Comparison of ENCODE assay signal across 8 cellular contexts in the genomic region with DNA sequence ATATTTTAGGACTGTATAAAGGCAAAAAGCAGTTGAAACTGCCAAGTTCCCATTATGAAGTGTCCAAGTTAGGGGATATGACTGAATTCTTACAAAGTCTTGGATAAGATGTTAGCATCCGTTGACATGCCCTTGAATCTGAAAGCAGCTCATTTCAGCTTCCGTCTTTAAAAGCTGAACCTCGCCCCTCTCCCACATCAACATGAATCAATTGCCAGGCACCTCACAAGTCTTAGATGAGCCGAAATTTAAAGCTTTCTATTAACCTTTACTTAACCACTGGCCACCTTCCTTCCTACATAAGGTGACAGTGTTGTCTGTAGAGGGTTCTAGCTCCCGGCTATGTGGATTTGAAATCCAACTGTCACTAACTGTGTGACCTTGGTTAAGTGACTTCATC. TPM values are rescaled to one million over a fixed set of nuclear protein-coding genes. Genes with fewer than 3 reads are reported as not detected.
DNase-seq lines count a peak whose midpoint lies in the region; ATAC-seq, FAIRE-seq and TF ChIP-seq lines count a peak whose summit lies in the region.

No MANE protein-coding gene starts in this region.

- DNase-seq in BJ (ENCODE audit: low read depth): no peak
- DNase-seq in Jurkat, Clone E6-1 (ENCODE audit: low read depth, low spot score): no peak
- no peak for DNase-seq in GM12878 (ENCODE audit: low read depth, low spot score)
- DNase-seq in lower lobe of right lung: no peak
- DNase-seq in upper lobe of left lung: no peak
- no peak for DNase-seq in NCI-H1048 (lab: John Stamatoyannopoulos, UW)
- no peak for DNase-seq in mucosa of gallbladder (ENCODE audit: low spot score)
- DNase-seq in DMS 273 treated with DMSO at 0.1 percent for 48 hours (lab: John Stamatoyannopoulos, UW): no peak

- in situ Hi-C loops in GM12878 (cut with MboI): no loop called here

- peaks cover 9% of the 10 kb centered on the region; the same call in 1 of the 2 replicates for H4K20me1 ChIP-seq in GM12878 (ENCODE audit: control insufficient read depth, insufficient read depth)

- H3K36me3 ChIP-seq in BJ (ENCODE audit: control insufficient read depth, insufficient read depth, low read length): no peaks in the 10 kb centered on the region
- no peaks in the 10 kb centered on the region for H3K36me3 ChIP-seq in GM12878 (ENCODE audit: control insufficient read depth in 2 of 2, insufficient read depth in 2 of 2, low read length in 1 of 2)
- H3K36me3 ChIP-seq in lower lobe of right lung: no peaks in the 10 kb centered on the region
- no peaks in the 10 kb centered on the region for H3K36me3 ChIP-seq in upper lobe of left lung

- BruUV-seq in GM12878 (replicated peaks; lab: Mats Ljungman, UMichigan): TSS peak; percentile 58

- H2AFZ ChIP-seq in GM12878 (ENCODE audit: control insufficient read depth, low read depth, low read length): no peak overlapping the region

- ATAC-seq in GM12878 (peak; percentile 9; the same call in 2 of the 3 replicates), lower lobe of right lung (no peak), upper lobe of left lung (ENCODE audit: low FRiP score in 2 of 2) (no peak)

- TF ChIP-seq EP300 in GM12878 (IDR thresholded peaks at IDR 0.05; ENCODE audit: borderline replicate concordance in 1 of 2, control insufficient read depth in 1 of 2, low read depth in 2 of 2, low read length in 2 of 2) (no peak), upper lobe of left lung (IDR thresholded peaks at IDR 0.05) (no peak)

- SMC1A ChIA-PET in GM12878 (lab: Charles Lee; ENCODE audit: uncharacterized antibody, unreplicated experiment): interaction anchor here (0.7 to 6.3 kb wide), 14 partner anchors 8 to 121 kb away, joined by 3 to 55 read pairs (median 3); no protein-coding TSS in a partner anchor

- peaks cover 9% of the 10 kb centered on the region; the same call in 1 of the 2 replicates for H3K4me1 ChIP-seq in GM12878 (ENCODE audit: control insufficient read depth, insufficient read depth, low read length)
- peaks cover 65% of the 10 kb centered on the region for H3K4me1 ChIP-seq in lower lobe of right lung
- peaks cover 37 to 52% (median 42%) of the 10 kb centered on the region in 4 donors for H3K4me1 ChIP-seq in upper lobe of left lung

- peak overlapping the region; percentile 80 for H3K4me3 ChIP-seq in BJ (ENCODE audit: low read depth, low read length)
- H3K4me3 ChIP-seq in Jurkat, Clone E6-1 (ENCODE audit: low read length): peak overlapping the region; percentile 92
- H3K4me3 ChIP-seq in GM12878: peak overlapping the region; percentile 85
- peak overlapping the region; percentile 100 for H3K4me3 ChIP-seq in lower lobe of right lung
- H3K4me3 ChIP-seq in upper lobe of left lung: peak overlapping the region; percentile 88 to 99 (median 94)

- FAIRE-seq in GM12878 (lab: Jason Lieb, UNC): peak; percentile 31

- no peaks in the 10 kb centered on the region for H3K27me3 ChIP-seq in BJ (ENCODE audit: control insufficient read depth, insufficient read depth, low read length)
- no peaks in the 10 kb centered on the region for H3K27me3 ChIP-seq in GM12878 (replicated peaks in 1 of 2; ENCODE audit: control insufficient read depth in 2 of 2, insufficient read depth in 2 of 2, low read length in 1 of 2)
- H3K27me3 ChIP-seq in lower lobe of right lung (ENCODE audit: low read depth): no peaks in the 10 kb centered on the region
- no peaks in the 10 kb centered on the region for H3K27me3 ChIP-seq in upper lobe of left lung

- intact Hi-C loops in GM12878 (cut with micrococcal nuclease; ENCODE audit: unreplicated experiment) (no loop called here), lower lobe of right lung (cut with DNase I) (no loop called here)

- TF ChIP-seq POLR2A in GM12878 (IDR thresholded peaks at IDR 0.05; ENCODE audit: low read depth, low read length) (no peak), upper lobe of left lung (IDR thresholded peaks at IDR 0.05) (no peak)

- H3K27ac ChIP-seq in GM12878 (ENCODE audit: control insufficient read depth, insufficient read depth): peak overlapping the region; percentile 63
- H3K27ac ChIP-seq in lower lobe of right lung: peak overlapping the region; percentile 86
- H3K27ac ChIP-seq in upper lobe of left lung: peak overlapping the region in 2 of 4 donors; percentile 88 to 96

- 3% methylated on average over 5 of the region's 5 CpGs for WGBS in GM12878 (ENCODE audit: insufficient coverage, insufficient replicate concordance, low lambda C conversion rate, missing lambda C conversion rate)
- WGBS in upper lobe of left lung, 2 donors: 1 to 3% methylated on average over 5 of the region's 5 CpGs

- TF ChIP-seq CTCF in BJ (IDR thresholded peaks at IDR 0.05; ENCODE audit: insufficient read depth, low read depth, low read length) (no peak), GM12878 (IDR thresholded peaks at IDR 0.05 in 2 of 3, conservative IDR thresholded peaks at IDR 0.05 in 1 of 3; ENCODE audit: control insufficient read depth in 2 of 3, extremely low read depth in 1 of 3, insufficient read depth in 1 of 3, low read depth in 3 of 3, low read length in 3 of 3) (no peak), lower lobe of right lung (IDR thresholded peaks at IDR 0.05) (no peak), upper lobe of left lung (IDR thresholded peaks at IDR 0.05) (no peak)

- CTCF ChIA-PET in BJ (lab: Yijun Ruan, JAX) (interaction anchor here (0.6 to 1.3 kb wide), 3 partner anchors 86 to 189 kb away, joined by 3 to 5 read pairs (median 3); no protein-coding TSS in a partner anchor), GM12878 (lab: Yijun Ruan, JAX) (interaction anchor here (0.7 to 1.4 kb wide), 6 partner anchors 10 to 86 kb away, joined by 3 to 7 read pairs (median 4); no protein-coding TSS in a partner anchor)

- no peak for TF ChIP-seq RAD21 in GM12878 (IDR thresholded peaks at IDR 0.05; ENCODE audit: insufficient read depth, low read depth, low read length)

- H3K9me3 ChIP-seq in GM12878 (replicated peaks; ENCODE audit: control insufficient read depth, insufficient read depth, low read length) (no peaks in the 10 kb centered on the region), lower lobe of right lung (no peaks in the 10 kb centered on the region), upper lobe of left lung (no peaks in the 10 kb centered on the region)

- peak overlapping the region; percentile 74 for H3K9ac ChIP-seq in GM12878 (ENCODE audit: control insufficient read depth, insufficient read depth, low read length)

- POLR2A ChIA-PET in BJ (lab: Charles Lee) (no interaction called here), GM12878 (lab: Charles Lee) (interaction anchor here (0.7 to 2.7 kb wide), 10 partner anchors 11 to 457 kb away, joined by 3 to 21 read pairs (median 4); no protein-coding TSS in a partner anchor)

- H3K79me2 ChIP-seq in GM12878 (ENCODE audit: control insufficient read depth, insufficient read depth, low read length): peaks cover 63% of the 10 kb centered on the region

- RAD21 ChIA-PET in GM12878 (lab: Charles Lee; ENCODE audit: unreplicated experiment): interaction anchor here (0.8 to 2.4 kb wide), 8 partner anchors 10 to 162 kb away, joined by 3 to 11 read pairs (median 6); no protein-coding TSS in a partner anchor

- peak overlapping the region; percentile 46 for H3K4me2 ChIP-seq in GM12878 (ENCODE audit: control insufficient read depth, insufficient read depth)

RNA-seq across cellular contexts. Expression of gene PPP1CC, which starts 1.3 kb away (rescaled TPM):
- 58.1 and 91.5 TPM in 2 replicates for polyA plus RNA-seq in BJ (2011; rRNA removed)
- 30.9 and 35.0 TPM in 2 replicates for polyA minus RNA-seq in BJ (2011; rRNA and poly(A)+ RNA removed)
- 260 TPM for polyA plus RNA-seq in Jurkat, Clone E6-1 (2012; ENCODE audit: insufficient read depth, insufficient read length)
- total RNA-seq in GM12878 (2013; cell fraction: nucleolus; rRNA removed): 183 and 185 TPM in 2 replicates
- total RNA-seq in GM12878 (2014; rRNA removed): 169 and 200 TPM in 2 replicates
- total RNA-seq in GM12878 (2014; rRNA removed; fragmentation: Illumina TruSeq; extraction: Trizol): 174 and 184 TPM in 2 replicates
- total RNA-seq in GM12878 (2021): 179 and 191 TPM in 2 replicates
- 87.0 TPM for polyA plus RNA-seq in GM12878 (2011; ENCODE audit: low read depth)
- 279 and 423 TPM in 2 replicates for polyA plus RNA-seq in GM12878 (2011; rRNA removed)
- 92.1 and 98.9 TPM in 2 replicates for polyA plus RNA-seq in GM12878 (2011; cell fraction: cytosol; rRNA removed)
- polyA plus RNA-seq in GM12878 (2011; cell fraction: nucleus; rRNA removed): 104 and 118 TPM in 2 replicates
- polyA plus RNA-seq in GM12878 (2012): 141 and 161 TPM in 2 replicates
- polyA plus RNA-seq in GM12878 (2014; fragmentation: Illumina TruSeq; extraction: Trizol): 237 and 312 TPM in 2 replicates
- polyA plus RNA-seq in GM12878 (2014; fragmentation: Nextera tagmentation; extraction: Ambion mirVana): 100 to 1,000 TPM in 1 of 2 experiments, 10 to 100 TPM in 1; 64.4 to 111 TPM
- 124 and 145 TPM in 2 replicates for polyA plus RNA-seq in GM12878 (2014; rRNA removed)
- 100 to 1,000 TPM; 116 to 123 TPM for polyA plus RNA-seq in GM12878 (2016; fragmentation: Nextera tagmentation; extraction: Ambion mirVana)
- 108 and 142 TPM in 2 replicates for polyA minus RNA-seq in GM12878 (2011; rRNA and poly(A)+ RNA removed)
- polyA minus RNA-seq in GM12878 (2011; cell fraction: cytosol; rRNA and poly(A)+ RNA removed): 60.7 and 69.6 TPM in 2 replicates
- polyA minus RNA-seq in GM12878 (2011; cell fraction: nucleus; rRNA and poly(A)+ RNA removed): 50.5 and 81.6 TPM in 2 replicates
- 97.8 TPM for total RNA-seq in lower lobe of right lung
- total RNA-seq in upper lobe of left lung: 100 to 1,000 TPM in 2 of 6 donors, 10 to 100 TPM in 4; 26.0 to 114 (median 85.4) TPM
- 101 TPM for total RNA-seq in mucosa of gallbladder

RNA-seq across cellular contexts. Expression of gene HVCN1, which starts 52.5 kb away (rescaled TPM):
- 2.6 and 3.9 TPM in 2 replicates for polyA plus RNA-seq in BJ (2011; rRNA removed)
- 0.31 and 1.2 TPM in 2 replicates for polyA minus RNA-seq in BJ (2011; rRNA and poly(A)+ RNA removed)
- 25.9 TPM for polyA plus RNA-seq in Jurkat, Clone E6-1 (2012; ENCODE audit: insufficient read depth, insufficient read length)
- 114 and 137 TPM in 2 replicates for total RNA-seq in GM12878 (2013; cell fraction: nucleolus; rRNA removed)
- 112 and 132 TPM in 2 replicates for total RNA-seq in GM12878 (2014; rRNA removed)
- total RNA-seq in GM12878 (2014; rRNA removed; fragmentation: Illumina TruSeq; extraction: Trizol): 93.9 and 94.4 TPM in 2 replicates
- total RNA-seq in GM12878 (2021): 82.5 and 87.1 TPM in 2 replicates
- 67.2 TPM for polyA plus RNA-seq in GM12878 (2011; ENCODE audit: low read depth)
- 123 and 181 TPM in 2 replicates for polyA plus RNA-seq in GM12878 (2011; rRNA removed)
- 130 and 168 TPM in 2 replicates for polyA plus RNA-seq in GM12878 (2011; cell fraction: cytosol; rRNA removed)
- polyA plus RNA-seq in GM12878 (2011; cell fraction: nucleus; rRNA removed): 91.0 and 91.5 TPM in 2 replicates
- 108 and 110 TPM in 2 replicates for polyA plus RNA-seq in GM12878 (2012)
- 130 and 134 TPM in 2 replicates for polyA plus RNA-seq in GM12878 (2014; fragmentation: Illumina TruSeq; extraction: Trizol)
- 10 to 100 TPM; 27.8 to 38.9 TPM for polyA plus RNA-seq in GM12878 (2014; fragmentation: Nextera tagmentation; extraction: Ambion mirVana)
- polyA plus RNA-seq in GM12878 (2014; rRNA removed): 77.4 and 85.4 TPM in 2 replicates
- polyA plus RNA-seq in GM12878 (2016; fragmentation: Nextera tagmentation; extraction: Ambion mirVana): 100 to 1,000 TPM; 125 to 126 TPM
- 95.5 and 100 TPM in 2 replicates for polyA minus RNA-seq in GM12878 (2011; rRNA and poly(A)+ RNA removed)
- polyA minus RNA-seq in GM12878 (2011; cell fraction: cytosol; rRNA and poly(A)+ RNA removed): 37.6 and 43.0 TPM in 2 replicates
- 23.3 and 41.7 TPM in 2 replicates for polyA minus RNA-seq in GM12878 (2011; cell fraction: nucleus; rRNA and poly(A)+ RNA removed)
- total RNA-seq in lower lobe of right lung: 29.2 TPM
- 10 to 100 TPM in 4 of 6 donors, 1 to 10 TPM in 2; 5.8 to 29.2 (median 15.5) TPM for total RNA-seq in upper lobe of left lung
- 7.1 TPM for total RNA-seq in mucosa of gallbladder
